ENCODE assay signal across 14 cellular contexts in the genomic region with DNA sequence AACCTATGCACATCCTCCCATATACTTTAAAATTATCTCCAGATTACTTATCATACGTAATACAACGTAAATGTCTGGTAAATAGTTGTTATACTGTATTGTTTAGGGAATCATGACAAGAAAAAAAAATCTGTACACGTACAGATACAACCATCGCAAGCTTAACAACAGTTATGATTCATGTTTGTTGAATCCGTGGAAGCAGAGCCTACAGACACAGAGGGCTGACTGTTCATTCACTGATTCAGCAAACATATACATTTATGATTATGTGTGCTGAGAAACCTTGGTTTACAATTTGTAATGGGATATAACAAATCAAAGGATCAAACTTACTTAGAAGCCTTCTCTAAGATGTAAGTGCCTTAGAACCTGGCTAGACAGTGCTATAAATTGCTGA. TPM values are rescaled to one million over a fixed set of nuclear protein-coding genes. Genes with fewer than 3 reads are reported as not detected.
DNase-seq lines count a peak whose midpoint lies in the region; FAIRE-seq and TF ChIP-seq lines count a peak whose summit lies in the region.
"Had no signal": no experiment of that assay in that cellular context is flagged by ENCODE, and none has a peak within 500 bp of the region (broad histone marks: within the 10 kb centered on the region; RNA-seq: fewer than 3 reads in every experiment).

No MANE protein-coding gene starts in this region.

- H3K9me3 ChIP-seq in BLaER1 = peaks cover 69% of the 10 kb centered on the region
- H3K9me3 ChIP-seq in HUES48 (ENCODE audit: control insufficient read depth, insufficient read depth, low read length) = peaks cover 18% of the 10 kb centered on the region
- H3K9me3 ChIP-seq in astrocyte (ENCODE audit: insufficient read depth, low read depth, low read length) = peaks cover 9% of the 10 kb centered on the region
- H3K9me3 ChIP-seq: pancreas had no signal

- H3K36me3 ChIP-seq in BLaER1 = peaks cover 62% of the 10 kb centered on the region
- H3K36me3 ChIP-seq in HUES48 (ENCODE audit: control insufficient read depth, insufficient read depth, low read length) = peaks cover 27% of the 10 kb centered on the region
- H3K36me3 ChIP-seq in astrocyte (ENCODE audit: insufficient read depth, low read length) = peaks cover 10% of the 10 kb centered on the region
- peaks cover 6% of the 10 kb centered on the region for H3K36me3 ChIP-seq in mesendoderm (ENCODE audit: control insufficient read depth, insufficient read depth, low read length)
- H3K36me3 ChIP-seq: pancreas had no signal

- no peak overlapping the region for H3K18ac ChIP-seq in mesendoderm (ENCODE audit: low read length)

- peak overlapping the region; percentile 100 for H3K4me3 Mint-ChIP-seq in astrocyte (ENCODE audit: unreplicated experiment)

- H2AFZ ChIP-seq in astrocyte (ENCODE audit: low read depth, low read length) = no peak overlapping the region

- H2BK5ac ChIP-seq in mesendoderm (ENCODE audit: low read length) = no peak overlapping the region

- peaks cover 13% of the 10 kb centered on the region for H3K4me1 Mint-ChIP-seq in astrocyte (ENCODE audit: low read depth, unreplicated experiment)

- peak overlapping the region; percentile 93 for H3K4me2 ChIP-seq in BLaER1
- peak overlapping the region; percentile 99 for H3K4me2 ChIP-seq in astrocyte (ENCODE audit: low read length)
- peak overlapping the region; percentile 13 for H3K4me2 ChIP-seq in mesendoderm (ENCODE audit: low read length)

- DNase-seq in astrocyte (ENCODE audit: low read depth) = no peak
- DNase-seq in mesendoderm = no peak
- DNase-seq in Kasumi-1 (lab: John Stamatoyannopoulos, UW) = no peak
- DNase-seq in NCI-H146 treated with DMSO at 0.1 percent for 48 hours (lab: John Stamatoyannopoulos, UW; ENCODE audit: unreplicated experiment) = no peak
- DNase-seq in NCI-H2107 (lab: John Stamatoyannopoulos, UW) = no peak
- no peak for DNase-seq in COLO668 (lab: John Stamatoyannopoulos, UW; ENCODE audit: unreplicated experiment)
- DNase-seq: head of caudate nucleus, NCI-H2227 treated with DMSO at 0.1 percent for 48 hours, pancreas, T1000 had no signal

- H3K36me3 Mint-ChIP-seq in astrocyte (ENCODE audit: low read depth, unreplicated experiment) = peaks cover 28% of the 10 kb centered on the region

- TF ChIP-seq CTCF in astrocyte (IDR thresholded peaks at IDR 0.05; ENCODE audit: insufficient read depth, low read depth, low read length) = no peak

- no peak overlapping the region for H2BK15ac ChIP-seq in mesendoderm (replicated peaks; ENCODE audit: low read depth)

- peaks cover 22% of the 10 kb centered on the region for H3K4me1 ChIP-seq in BLaER1
- peaks cover 8% of the 10 kb centered on the region for H3K4me1 ChIP-seq in HUES48 (ENCODE audit: control insufficient read depth, insufficient read depth, low read length)
- H3K4me1 ChIP-seq in astrocyte (ENCODE audit: insufficient read depth, low read length) = peaks cover 7% of the 10 kb centered on the region
- peaks cover 4% of the 10 kb centered on the region for H3K4me1 ChIP-seq in mesendoderm (ENCODE audit: control insufficient read depth, low read depth, low read length)

- no peak overlapping the region for H3K23ac ChIP-seq in mesendoderm (ENCODE audit: low read length)

- H3K79me2 ChIP-seq in astrocyte (ENCODE audit: insufficient read depth, low read length) (peaks cover 64% of the 10 kb centered on the region), mesendoderm (ENCODE audit: control insufficient read depth, insufficient read depth, low read length) (peaks cover 38% of the 10 kb centered on the region)

- WGBS in mesendoderm (ENCODE audit: extremely low coverage, insufficient coverage, low lambda C conversion rate) = no CpG with 5 or more reads among the region's 5 CpGs

- no peak overlapping the region for H4K8ac ChIP-seq in mesendoderm (ENCODE audit: low read depth, low read length)

- no peak overlapping the region for H2AK5ac ChIP-seq in mesendoderm (ENCODE audit: low read length)

- peak; percentile 13 for FAIRE-seq in astrocyte (lab: Jason Lieb, UNC)
- FAIRE-seq: D721Med, pancreas had no signal

- H3K9ac ChIP-seq in BLaER1 = peak overlapping the region; percentile 89
- H3K9ac ChIP-seq in HUES48 (ENCODE audit: low read depth, low read length) = no peak overlapping the region
- H3K9ac ChIP-seq in astrocyte (ENCODE audit: low read length) = no peak overlapping the region
- peak overlapping the region; percentile 18 for H3K9ac ChIP-seq in mesendoderm (ENCODE audit: low read length)

- no peaks in the 10 kb centered on the region for H3K27me3 ChIP-seq in BLaER1
- no peaks in the 10 kb centered on the region for H3K27me3 ChIP-seq in HUES48 (ENCODE audit: control insufficient read depth, insufficient read depth, low read length)
- H3K27me3 ChIP-seq in astrocyte (ENCODE audit: insufficient read depth, low read length) = no peaks in the 10 kb centered on the region
- no peaks in the 10 kb centered on the region for H3K27me3 ChIP-seq in mesendoderm (ENCODE audit: insufficient read depth, low read length, poor library complexity)
- H3K27me3 ChIP-seq: ascending aorta, pancreas had no signal

- H3K79me1 ChIP-seq in mesendoderm (ENCODE audit: low read length) = peaks cover 7% of the 10 kb centered on the region

- no peaks in the 10 kb centered on the region for H3K27me3 Mint-ChIP-seq in astrocyte (ENCODE audit: low read depth, unreplicated experiment)

- H3K27ac ChIP-seq in BLaER1 = no peak overlapping the region
- no peak overlapping the region for H3K27ac ChIP-seq in HUES48 (ENCODE audit: low read depth, low read length)
- no peak overlapping the region for H3K27ac ChIP-seq in astrocyte (ENCODE audit: low read depth, low read length)
- H3K27ac ChIP-seq in mesendoderm (ENCODE audit: low read depth, low read length) = no peak overlapping the region
- H3K27ac ChIP-seq: ascending aorta, pancreas had no signal

- H4K20me1 ChIP-seq in BLaER1 (no peaks in the 10 kb centered on the region), astrocyte (ENCODE audit: insufficient read depth, low read length) (peaks cover 6% of the 10 kb centered on the region)

- H3K9me3 Mint-ChIP-seq in astrocyte (ENCODE audit: unreplicated experiment) = peaks cover 26% of the 10 kb centered on the region

- peak overlapping the region; percentile 74 for H3K4me3 ChIP-seq in BLaER1
- H3K4me3 ChIP-seq in HUES48 (ENCODE audit: low read depth, low read length) = peak overlapping the region; percentile 87
- H3K4me3 ChIP-seq in astrocyte (ENCODE audit: insufficient read depth, low read depth, low read length) = peak overlapping the region; percentile 86
- peak overlapping the region; percentile 5 for H3K4me3 ChIP-seq in mesendoderm (ENCODE audit: low read length)

- no peak overlapping the region for H3K56ac ChIP-seq in mesendoderm (ENCODE audit: low read length)

- no peak overlapping the region for H4K5ac ChIP-seq in mesendoderm (ENCODE audit: low read length)

- no peak overlapping the region for H2BK120ac ChIP-seq in mesendoderm (ENCODE audit: low read depth, low read length)

- H3K27ac Mint-ChIP-seq in astrocyte (ENCODE audit: unreplicated experiment) = no peak overlapping the region

- no peak overlapping the region for H3K4ac ChIP-seq in mesendoderm (ENCODE audit: low read depth, low read length)

RNA-seq across cellular contexts. Expression of a gene that starts 1.5 kb away (rescaled TPM):
- total RNA-seq in astrocyte = 22.3 and 26.6 TPM in 2 replicates
- polyA plus RNA-seq in mesendoderm (2013, experiment 1 of 2) = 16.3 TPM
- 16.2 TPM for polyA plus RNA-seq in mesendoderm (2013, experiment 2 of 2)

RNA-seq across cellular contexts. Expression of a gene that starts 37.2 kb away (rescaled TPM):
- 10.0 and 16.0 TPM in 2 replicates for total RNA-seq in astrocyte
- 7.5 TPM for polyA plus RNA-seq in mesendoderm (2013, experiment 1 of 2)
- polyA plus RNA-seq in mesendoderm (2013, experiment 2 of 2) = 7.4 TPM

RNA-seq across cellular contexts. Expression of a gene that starts 46.5 kb away (rescaled TPM):
- 11.9 and 13.9 TPM in 2 replicates for total RNA-seq in astrocyte
- polyA plus RNA-seq in mesendoderm (2013, experiment 1 of 2) = 7.5 TPM
- polyA plus RNA-seq in mesendoderm (2013, experiment 2 of 2) = 7.7 TPM

Comparison
In these comparisons a context has a peak if more than half of its experiments do, and no peak if none do; other contexts are left out.
1. H3K4me2 ChIP-seq: peak in every context shown above with its lines; median percentile 99 in astrocyte; 93 in BLaER1; 13 in mesendoderm.
2. H3K4me3 ChIP-seq: peak in every context shown above with its lines; median percentile 87 in HUES48; 86 in astrocyte; 74 in BLaER1; 5 in mesendoderm.
3. H3K9ac ChIP-seq: peak in BLaER1 (single experiment) and mesendoderm (single experiment); none in HUES48 (single experiment) and astrocyte (single experiment).